In the genomic region with DNA sequence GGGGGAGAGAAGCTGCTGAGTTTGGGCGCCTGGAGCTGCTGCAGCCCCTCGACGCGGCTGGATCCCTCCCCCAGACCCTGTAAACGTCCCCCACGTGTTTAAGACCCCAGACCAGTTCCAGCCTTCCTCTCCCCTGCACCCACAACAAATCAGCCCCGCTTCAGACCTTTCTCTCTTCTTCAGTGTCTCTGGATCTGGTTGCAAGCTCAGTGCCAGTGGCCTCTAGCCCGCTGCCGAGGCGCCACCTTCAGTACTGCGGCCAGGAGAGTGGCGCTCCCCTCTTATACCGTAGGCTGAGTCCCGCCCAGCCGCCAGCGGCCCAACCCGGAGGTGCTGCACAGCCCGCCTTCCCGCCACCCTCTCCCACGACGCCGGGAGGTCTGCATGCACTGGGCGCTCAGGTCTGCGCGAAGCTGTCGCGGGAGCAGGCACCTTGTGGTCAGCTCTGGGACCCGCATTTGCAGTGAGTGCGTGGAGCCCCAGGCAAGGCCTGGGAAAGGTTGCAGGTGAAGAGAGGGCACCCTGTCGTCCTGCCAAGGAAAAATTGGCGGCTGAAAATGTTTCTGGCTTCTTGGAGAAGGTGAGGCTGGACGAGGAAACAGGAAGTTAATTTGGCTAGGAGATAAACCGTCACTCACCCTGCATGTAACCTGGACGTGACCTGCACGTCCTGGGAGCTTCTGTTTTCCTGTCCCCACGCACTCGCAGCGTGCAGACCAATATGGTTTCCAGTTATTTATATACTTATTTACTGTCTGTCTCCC, we compare ENCODE assay signal across 1 cellular context.
TF ChIP-seq lines count a peak whose summit lies in the region.

A gene with protein sequence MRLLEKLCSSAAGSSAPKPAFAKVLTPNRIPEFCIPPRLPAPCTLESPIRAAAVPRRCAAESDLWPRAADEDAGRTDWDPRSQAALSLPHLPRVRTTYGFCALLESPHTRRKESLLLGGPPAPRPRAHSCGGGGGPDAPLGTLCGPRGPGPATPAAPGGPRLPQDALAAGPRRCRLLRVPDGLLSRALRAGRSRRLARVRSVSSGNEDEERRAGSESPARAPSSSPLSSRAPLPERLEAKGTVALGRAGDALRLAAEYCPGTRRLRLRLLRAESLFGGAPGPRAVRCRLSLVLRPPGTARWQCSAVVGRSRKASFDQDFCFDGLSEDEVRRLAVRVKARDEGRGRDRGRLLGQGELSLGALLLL (minus strand): TSS at position 257 of the 764 bp plus-strand sequence. CDS start 301 bp downstream, outside the sequence.

TF ChIP-seq in K562, 482 proteins besides CTCF, POLR2A, EP300 and RAD21 (continued from another document):
- TF ChIP-seq MLLT1 (IDR thresholded peaks at IDR 0.05) (no peak), ZHX1 (conservative IDR thresholded peaks at IDR 0.05; ENCODE audit: low read length) (no peak), TEAD4 (IDR thresholded peaks at IDR 0.05; ENCODE audit: low read length) (no peak), TEAD4 (CRISPR knock-in tag; IDR thresholded peaks at IDR 0.05; ENCODE audit: borderline replicate concordance) (no peak), STAT6 (CRISPR knock-in tag; IDR thresholded peaks at IDR 0.05) (no peak)
